In genomic region chr4:158786155-158786581, GRCh38 we compare ENCODE assay signal across 13 cellular contexts. TPM values are rescaled to one million over a fixed set of nuclear protein-coding genes. Genes with fewer than 3 reads are reported as not detected.
DNase-seq lines count a peak whose midpoint lies in the region; ATAC-seq and TF ChIP-seq lines count a peak whose summit lies in the region.
"Had no signal": no experiment of that assay in that cellular context is flagged by ENCODE, and none has a peak within 500 bp of the region (broad histone marks: within the 10 kb centered on the region; RNA-seq: fewer than 3 reads in every experiment).

No MANE protein-coding gene starts in this region.

- peaks cover 62% of the 10 kb centered on the region for H3K79me2 ChIP-seq in ACC112 (ENCODE audit: control insufficient read depth, insufficient read depth, low read length, unreplicated experiment)
- peaks cover 92% of the 10 kb centered on the region for H3K79me2 ChIP-seq in osteoblast (ENCODE audit: insufficient read depth, low read length)
- no peaks in the 10 kb centered on the region for H3K79me2 ChIP-seq in OCI-LY7 (ENCODE audit: insufficient read depth, low read depth, low read length)

- CTCF ChIA-PET in OCI-LY7 (lab: Charles Lee; ENCODE audit: unreplicated experiment) = no interaction called here

- peak; percentile 39 for DNase-seq in OCI-M1 (lab: John Stamatoyannopoulos, UW)
- DNase-seq in fibroblast of peridontal ligament (ENCODE audit: extremely low read depth) = peak; percentile 30
- DNase-seq in osteoblast (ENCODE audit: insufficient read length, low spot score, missing footprints) = no peak
- DNase-seq in OCI-LY7 (ENCODE audit: low spot score) = no peak
- DNase-seq in activated naive CD8-positive, alpha-beta T cell treated with anti-CD3 and anti-CD28 coated beads, Interleukin-2, amount 50 U/mL, for 24 hours = no peak
- DNase-seq in 8988T = no peak
- DNase-seq: activated CD4-positive, alpha-beta T cell treated with anti-CD3 and anti-CD28 coated beads for 36 hours; activated naive CD4-positive, alpha-beta T cell treated with anti-CD3 and anti-CD28 coated beads, Interleukin-2, amount 10 ng/mL, durations not matched to agents 7 days and 5 days; immature natural killer cell; SHP77 treated with DMSO at 0.1 percent for 48 hours had no signal

- no TSS peak for BruUV-seq in OCI-LY7 (replicated peaks; lab: Mats Ljungman, UMichigan)

- H3K4me3 ChIP-seq in ACC112 (ENCODE audit: low read depth, low read length) (peak overlapping the region; percentile 19; the same call in 1 of the 2 replicates), osteoblast (ENCODE audit: insufficient read depth, low read length) (no peak overlapping the region), OCI-LY7 (ENCODE audit: low read depth, low read length, poor library complexity, severe bottlenecking) (no peak overlapping the region)

- no peaks in the 10 kb centered on the region for H3K9me3 Mint-ChIP-seq in activated naive CD8-positive, alpha-beta T cell treated with anti-CD3 and anti-CD28 coated beads, Interleukin-2, amount 50 U/mL, for 24 hours
- H3K9me3 Mint-ChIP-seq: activated naive CD4-positive, alpha-beta T cell treated with anti-CD3 and anti-CD28 coated beads, Interleukin-2, amount 10 ng/mL, durations not matched to agents 7 days and 5 days; IgD-negative memory B cell; immature natural killer cell had no signal

- peaks cover 22% of the 10 kb centered on the region for H3K4me1 Mint-ChIP-seq in activated naive CD8-positive, alpha-beta T cell treated with anti-CD3 and anti-CD28 coated beads, Interleukin-2, amount 50 U/mL, for 24 hours
- H3K4me1 Mint-ChIP-seq: IgD-negative memory B cell had no signal

- H3K9me3 ChIP-seq in osteoblast (ENCODE audit: low read depth, low read length) (no peaks in the 10 kb centered on the region), OCI-LY7 (ENCODE audit: low read length) (no peaks in the 10 kb centered on the region)

- intact Hi-C loops in OCI-LY7 (cut with micrococcal nuclease; ENCODE audit: unreplicated experiment) = no loop called here

- H3K27me3 ChIP-seq in ACC112 (ENCODE audit: insufficient read depth, low read length) (no peaks in the 10 kb centered on the region), osteoblast (ENCODE audit: insufficient read depth, low read length) (no peaks in the 10 kb centered on the region)

- H3K36me3 Mint-ChIP-seq in activated naive CD8-positive, alpha-beta T cell treated with anti-CD3 and anti-CD28 coated beads, Interleukin-2, amount 50 U/mL, for 24 hours (ENCODE audit: low read depth) = no peaks in the 10 kb centered on the region
- H3K36me3 Mint-ChIP-seq: activated naive CD4-positive, alpha-beta T cell treated with anti-CD3 and anti-CD28 coated beads, Interleukin-2, amount 10 ng/mL, durations not matched to agents 7 days and 5 days; IgD-negative memory B cell; immature natural killer cell had no signal

- H3K4me1 ChIP-seq in ACC112 (ENCODE audit: control insufficient read depth, insufficient read depth, low read length, unreplicated experiment) (peaks cover 38% of the 10 kb centered on the region), osteoblast (ENCODE audit: insufficient read depth, low read length) (peaks cover 43% of the 10 kb centered on the region), OCI-LY7 (ENCODE audit: insufficient read depth, low read length, poor library complexity, severe bottlenecking) (no peaks in the 10 kb centered on the region)

- peaks cover 6% of the 10 kb centered on the region for H4K20me1 ChIP-seq in osteoblast (ENCODE audit: insufficient read depth, low read length)
- H4K20me1 ChIP-seq in OCI-LY7 (ENCODE audit: insufficient read depth, low read length) = no peaks in the 10 kb centered on the region

- POLR2A ChIA-PET in OCI-LY7 (lab: Charles Lee) = no interaction called here

- ATAC-seq in activated naive CD8-positive, alpha-beta T cell treated with anti-CD3 and anti-CD28 coated beads, Interleukin-2, amount 50 U/mL, for 24 hours = no peak
- ATAC-seq in HG03139 (IDR thresholded peaks at IDR 0.05; ENCODE audit: unreplicated experiment) = no peak
- ATAC-seq: activated CD4-positive, alpha-beta T cell treated with anti-CD3 and anti-CD28 coated beads for 36 hours had no signal

- H3K4me3 Mint-ChIP-seq in activated naive CD8-positive, alpha-beta T cell treated with anti-CD3 and anti-CD28 coated beads, Interleukin-2, amount 50 U/mL, for 24 hours = no peak overlapping the region
- H3K4me3 Mint-ChIP-seq: activated CD4-positive, alpha-beta T cell treated with anti-CD3 and anti-CD28 coated beads for 36 hours; activated naive CD4-positive, alpha-beta T cell treated with anti-CD3 and anti-CD28 coated beads, Interleukin-2, amount 10 ng/mL, durations not matched to agents 7 days and 5 days; IgD-negative memory B cell; immature natural killer cell had no signal

- no peak overlapping the region for H3K27ac Mint-ChIP-seq in activated naive CD8-positive, alpha-beta T cell treated with anti-CD3 and anti-CD28 coated beads, Interleukin-2, amount 50 U/mL, for 24 hours
- H3K27ac Mint-ChIP-seq: activated CD4-positive, alpha-beta T cell treated with anti-CD3 and anti-CD28 coated beads for 36 hours; activated naive CD4-positive, alpha-beta T cell treated with anti-CD3 and anti-CD28 coated beads, Interleukin-2, amount 10 ng/mL, durations not matched to agents 7 days and 5 days; IgD-negative memory B cell; immature natural killer cell had no signal

- H3K36me3 ChIP-seq in ACC112 (ENCODE audit: insufficient read depth, low read length) (no peaks in the 10 kb centered on the region), osteoblast (ENCODE audit: insufficient read depth, low read length) (no peaks in the 10 kb centered on the region), OCI-LY7 (ENCODE audit: insufficient read depth, low read length) (no peaks in the 10 kb centered on the region)

- H3K9me2 ChIP-seq in OCI-LY7 (ENCODE audit: insufficient read depth, low read length) = no peaks in the 10 kb centered on the region

- TF ChIP-seq CTCF in osteoblast (IDR thresholded peaks at IDR 0.05; ENCODE audit: extremely low read depth, low read depth, low read length) (no peak), OCI-LY7 (conservative IDR thresholded peaks at IDR 0.05; ENCODE audit: low read length) (no peak)

- H3K27me3 Mint-ChIP-seq in activated naive CD8-positive, alpha-beta T cell treated with anti-CD3 and anti-CD28 coated beads, Interleukin-2, amount 50 U/mL, for 24 hours = peaks cover 2% of the 10 kb centered on the region
- H3K27me3 Mint-ChIP-seq: activated CD4-positive, alpha-beta T cell treated with anti-CD3 and anti-CD28 coated beads for 36 hours; activated naive CD4-positive, alpha-beta T cell treated with anti-CD3 and anti-CD28 coated beads, Interleukin-2, amount 10 ng/mL, durations not matched to agents 7 days and 5 days had no signal

- H3K27ac ChIP-seq in ACC112 (ENCODE audit: low read depth, low read length) (peak overlapping the region; percentile 2; the same call in 1 of the 2 replicates), osteoblast (ENCODE audit: low read depth, low read length) (peak overlapping the region; percentile 62), OCI-LY7 (ENCODE audit: low read depth, low read length, poor library complexity, severe bottlenecking) (no peak overlapping the region)

- no peak overlapping the region for H2AFZ ChIP-seq in ACC112 (ENCODE audit: low read length, unreplicated experiment)
- H2AFZ ChIP-seq in osteoblast (ENCODE audit: low read length) = no peak overlapping the region
- no peak overlapping the region for H2AFZ ChIP-seq in OCI-LY7 (ENCODE audit: low read length)

- H3K4me2 ChIP-seq in osteoblast (ENCODE audit: insufficient read depth, low read length) (peak overlapping the region; percentile 17), OCI-LY7 (ENCODE audit: low read length) (no peak overlapping the region)

RNA-seq across cellular contexts. Expression of gene FNIP2, which starts 17.3 kb away (rescaled TPM):
- 73.4 and 78.9 TPM in 2 replicates for total RNA-seq in osteoblast
- total RNA-seq in OCI-LY7 (2014; rRNA removed; shearing (Covaris generic)) = 0.09 and 0.15 TPM in 2 replicates
- total RNA-seq in OCI-LY7 (2022) = 1.0 and 1.2 TPM in 2 replicates

Comparison
In these comparisons a context has a peak if more than half of its experiments do, and no peak if none do; other contexts are left out.
1. DNase-seq: peak in OCI-M1 (single experiment) and fibroblast of peridontal ligament (single experiment); none in osteoblast (single experiment), OCI-LY7 (single experiment), activated naive CD8-positive, alpha-beta T cell treated with anti-CD3 and anti-CD28 coated beads, Interleukin-2, amount 50 U/mL, for 24 hours (single experiment) and 8988T (single experiment).
2. RNA of gene FNIP2, which starts 17.3 kb away (total RNA-seq): 73.4 to 78.9 TPM in osteoblast; 0.09 to 1.2 TPM in OCI-LY7; every median in the first group is over 10 times any median in the second.